Comparison of ENCODE assay signal across 22 cellular contexts in genomic region chr1:163761898-163762297, GRCh38.
A peak's percentile ranks its signal among the peaks of the same experiment; 100 is the strongest.
DNase-seq lines count a peak whose midpoint lies in the region; ATAC-seq, FAIRE-seq and TF ChIP-seq lines count a peak whose summit lies in the region.
"Had no signal": no experiment of that assay in that cellular context is flagged by ENCODE, and none has a peak within 500 bp of the region (broad histone marks: within the 10 kb centered on the region; RNA-seq: fewer than 3 reads in every experiment).

No MANE protein-coding gene starts in this region.

- peaks cover 84% of the 10 kb centered on the region for H3K9me3 ChIP-seq in HepG2 (ENCODE audit: low read length)
- no peaks in the 10 kb centered on the region for H3K9me3 ChIP-seq in right lobe of liver
- no peaks in the 10 kb centered on the region for H3K9me3 ChIP-seq in IMR-90 (ENCODE audit: control insufficient read depth, insufficient read depth, low read length)
- H3K9me3 ChIP-seq in H1 (ENCODE audit: insufficient read depth in 2 of 2, low read depth in 1 of 2, low read length in 1 of 2) = no peaks in the 10 kb centered on the region; a peak in 1 of 4 replicates
- H3K9me3 ChIP-seq in aorta (ENCODE audit: control insufficient read depth, low read length) = no peaks in the 10 kb centered on the region
- H3K9me3 ChIP-seq: BE2C, BLaER1 had no signal

- CTCF ChIA-PET in HepG2 (lab: Yijun Ruan, JAX; ENCODE audit: low intra/inter-chr PET ratio, low total read pairs) = no interaction called here
- CTCF ChIA-PET in IMR-90 (lab: Yijun Ruan, JAX) = no interaction called here
- CTCF ChIA-PET in H1 (lab: Charles Lee; ENCODE audit: partially characterized antibody) = interaction anchor here (0.8 to 1.1 kb wide), 2 partner anchors 14 to 44 kb away, joined by 3 read pairs; no protein-coding TSS in a partner anchor

- no peak overlapping the region for H3K23ac ChIP-seq in IMR-90 (ENCODE audit: low read depth, low read length)
- no peak overlapping the region for H3K23ac ChIP-seq in H1 (ENCODE audit: insufficient read length)

- H3K36me3 ChIP-seq in HepG2 (replicated peaks in 1 of 2; ENCODE audit: control insufficient read depth in 1 of 2, insufficient read depth in 2 of 2, low read length in 2 of 2) (no peaks in the 10 kb centered on the region), right lobe of liver (no peaks in the 10 kb centered on the region), IMR-90 (ENCODE audit: control insufficient read depth, insufficient read depth, low read length) (no peaks in the 10 kb centered on the region), H1 (ENCODE audit: control insufficient read depth in 2 of 4, insufficient read depth in 4 of 4, low read length in 3 of 4) (no peaks in the 10 kb centered on the region), aorta (ENCODE audit: control insufficient read depth in 1 of 2, insufficient read depth in 2 of 2, low read length in 1 of 2) (no peaks in the 10 kb centered on the region)
- H3K36me3 ChIP-seq: BE2C, BLaER1 had no signal

- H4K91ac ChIP-seq in IMR-90 (ENCODE audit: insufficient read depth, low read depth, low read length) (no peak overlapping the region), H1 (replicated peaks; ENCODE audit: insufficient read length, low read length) (no peak overlapping the region)

- H3K27me3 ChIP-seq in HepG2 (ENCODE audit: control insufficient read depth in 1 of 2, insufficient read depth in 2 of 2, low read length in 2 of 2) = no peaks in the 10 kb centered on the region
- H3K27me3 ChIP-seq in right lobe of liver = no peaks in the 10 kb centered on the region
- H3K27me3 ChIP-seq in IMR-90 (ENCODE audit: control insufficient read depth, insufficient read depth, low read length) = no peaks in the 10 kb centered on the region
- no peaks in the 10 kb centered on the region for H3K27me3 ChIP-seq in H1 (replicated peaks in 1 of 4; ENCODE audit: control insufficient read depth in 3 of 4, extremely low read depth in 1 of 4, insufficient read depth in 3 of 4, low read length in 3 of 4)
- H3K27me3 ChIP-seq in aorta (ENCODE audit: control insufficient read depth in 1 of 2, insufficient read depth in 2 of 2, low read length in 1 of 2) = no peaks in the 10 kb centered on the region
- H3K27me3 ChIP-seq: BE2C, BLaER1 had no signal

- TF ChIP-seq CTCF in HepG2 (CRISPR knock-in tag; IDR thresholded peaks at IDR 0.05) = no peak
- no peak for TF ChIP-seq CTCF in right lobe of liver (IDR thresholded peaks at IDR 0.05)
- TF ChIP-seq CTCF in IMR-90 (conservative IDR thresholded peaks at IDR 0.05; ENCODE audit: low read depth, low read length) = no peak
- no peak for TF ChIP-seq CTCF in H1 (IDR thresholded peaks at IDR 0.05; ENCODE audit: control extremely low read depth in 1 of 3, insufficient read depth in 1 of 3, low read depth in 1 of 3, low read length in 3 of 3)

- H2BK5ac ChIP-seq in IMR-90 (ENCODE audit: low read depth, low read length, poor library complexity, severe bottlenecking) = no peak overlapping the region
- H2BK5ac ChIP-seq in H1 (ENCODE audit: low read depth, low read length) = no peak overlapping the region

- dilution Hi-C loops in IMR-90 (cut with HindIII; ENCODE audit: low sequenced_read_pairs, unreplicated experiment) = no loop called here

- H2AK9ac ChIP-seq in IMR-90 (replicated peaks; ENCODE audit: low read depth, low read length, poor library complexity) = no peak overlapping the region

- no peak overlapping the region for H3K18ac ChIP-seq in IMR-90 (ENCODE audit: low read depth, low read length)
- H3K18ac ChIP-seq in H1 (ENCODE audit: extremely low read depth, low read length) = no peak overlapping the region

- H3K79me2 ChIP-seq in HepG2 (ENCODE audit: insufficient read depth, low read length) = no peaks in the 10 kb centered on the region
- no peaks in the 10 kb centered on the region for H3K79me2 ChIP-seq in H1 (ENCODE audit: control insufficient read depth in 1 of 2, insufficient read depth in 2 of 2, low read length in 2 of 2)

- H2BK120ac ChIP-seq in IMR-90 (ENCODE audit: low read depth, low read length) = no peak overlapping the region
- H2BK120ac ChIP-seq in H1 (replicated peaks; ENCODE audit: low read depth, low read length) = no peak overlapping the region

- POLR2A ChIA-PET in HepG2 (lab: Yijun Ruan, JAX) (no interaction called here), IMR-90 (lab: Charles Lee; ENCODE audit: unreplicated experiment) (no interaction called here), H1 (lab: Charles Lee; ENCODE audit: partially characterized antibody) (no interaction called here)

- H3K23me2 ChIP-seq in H1 (ENCODE audit: low read depth, low read length) = no peaks in the 10 kb centered on the region

- H2BK12ac ChIP-seq in H1 (ENCODE audit: low read depth, low read length) = no peak overlapping the region

- H2BK15ac ChIP-seq in IMR-90 (ENCODE audit: low read depth, low read length) = no peak overlapping the region
- no peak overlapping the region for H2BK15ac ChIP-seq in H1 (ENCODE audit: low read length)

- no peak overlapping the region for H3K27ac ChIP-seq in HepG2 (ENCODE audit: extremely low read length, insufficient read depth, low read length)
- no peak overlapping the region for H3K27ac ChIP-seq in right lobe of liver
- no peak overlapping the region for H3K27ac ChIP-seq in IMR-90 (ENCODE audit: insufficient read depth, low read length)
- no peak overlapping the region for H3K27ac ChIP-seq in H1 (ENCODE audit: low read depth, low read length)
- no peak overlapping the region for H3K27ac ChIP-seq in aorta (ENCODE audit: low read depth in 1 of 2, low read length in 2 of 2)
- H3K27ac ChIP-seq: 22Rv1, BLaER1 had no signal

- no peak overlapping the region for H3K4me3 ChIP-seq in HepG2 (replicated peaks in 1 of 3; ENCODE audit: insufficient read depth in 1 of 3, low read depth in 2 of 3, low read length in 3 of 3)
- no peak overlapping the region for H3K4me3 ChIP-seq in right lobe of liver
- no peak overlapping the region for H3K4me3 ChIP-seq in IMR-90 (ENCODE audit: insufficient read depth, low read depth, low read length)
- H3K4me3 ChIP-seq in H1 (ENCODE audit: extremely low read depth in 1 of 4, insufficient read depth in 2 of 4, low read depth in 3 of 4, low read length in 4 of 4) = no peak overlapping the region
- no peak overlapping the region for H3K4me3 ChIP-seq in aorta (ENCODE audit: low read length in 2 of 2)
- H3K4me3 ChIP-seq: BLaER1 had no signal

- H3K14ac ChIP-seq in IMR-90 (replicated peaks; ENCODE audit: low read depth, low read length) (no peak overlapping the region), H1 (ENCODE audit: insufficient read length) (no peak overlapping the region)

- H3K9ac ChIP-seq in HepG2 (ENCODE audit: insufficient read depth, low read depth, low read length) (no peak overlapping the region), IMR-90 (ENCODE audit: low read depth, low read length) (no peak overlapping the region), H1 (replicated peaks in 1 of 4; ENCODE audit: extremely low read depth in 1 of 4, low read depth in 3 of 4, low read length in 3 of 4) (no peak overlapping the region)
- H3K9ac ChIP-seq: BLaER1 had no signal

- H3K79me1 ChIP-seq in IMR-90 (ENCODE audit: low read depth in 1 of 2, low read length in 2 of 2) (no peaks in the 10 kb centered on the region), H1 (ENCODE audit: low read depth, low read length) (no peaks in the 10 kb centered on the region)

- H3K4ac ChIP-seq in IMR-90 (ENCODE audit: low read depth, low read length) (no peak overlapping the region), H1 (replicated peaks; ENCODE audit: insufficient read length, low read depth, low read length) (no peak overlapping the region)

- H4K8ac ChIP-seq in IMR-90 (ENCODE audit: low read depth in 2 of 2, low read length in 2 of 2) (no peak overlapping the region), H1 (ENCODE audit: extremely low read depth, insufficient read depth, low read length) (no peak overlapping the region)

- no peaks in the 10 kb centered on the region for H3K9me1 ChIP-seq in IMR-90 (ENCODE audit: insufficient read depth, low read length)

- DNase-seq in HepG2 (ENCODE audit: low spot score) (no peak), right lobe of liver (no peak), IMR-90 (no peak), NCI-H526 treated with DMSO at 0.1 percent for 48 hours (lab: John Stamatoyannopoulos, UW) (peak; percentile 79), H1 (ENCODE audit: low read depth in 1 of 2, low spot score in 2 of 2) (no peak), aorta (no peak), SHP77 treated with DMSO at 0.1 percent for 48 hours (lab: John Stamatoyannopoulos, UW) (no peak), T-helper 9 cell (no peak)
- DNase-seq: ACHN; BE2C; C1 segment of cervical spinal cord; CD4-positive, alpha-beta memory T cell; CD4-positive, CD25-positive, alpha-beta regulatory T cell; CD8-positive, alpha-beta memory T cell; COR-L47; DMS79 treated with DMSO at 0.1 percent for 48 hours; GF-D8 had no signal

- BruUV-seq in HepG2 (replicated peaks; lab: Mats Ljungman, UMichigan) (no TSS peak), IMR-90 (replicated peaks; lab: Mats Ljungman, UMichigan) (no TSS peak)

- TF ChIP-seq POLR2A in HepG2 (IDR thresholded peaks at IDR 0.05; ENCODE audit: insufficient read depth in 1 of 2, low read depth in 2 of 2, low read length in 2 of 2) = no peak
- TF ChIP-seq POLR2A in right lobe of liver (IDR thresholded peaks at IDR 0.05) = no peak
- no peak for TF ChIP-seq POLR2A in IMR-90 (IDR thresholded peaks at IDR 0.05; ENCODE audit: low read depth, low read length)
- no peak for TF ChIP-seq POLR2A in H1 (IDR thresholded peaks at IDR 0.05; ENCODE audit: control extremely low read depth in 1 of 2, low read depth in 2 of 2, low read length in 2 of 2)

- WGBS in HepG2 (ENCODE audit: low lambda C conversion rate) = 3% methylated on average over 3 of the region's 3 CpGs
- WGBS in right lobe of liver (ENCODE audit: insufficient coverage, low coverage, low lambda C conversion rate, missing lambda C conversion rate) = 28% methylated on average over 3 of the region's 3 CpGs
- 40% methylated on average over 1 of the region's 3 CpGs; no CpG with 5 or more reads in 1 of the 2 experiments for WGBS in IMR-90 (ENCODE audit: extremely low coverage in 2 of 2, insufficient read length in 1 of 2), 2 experiments
- 36% methylated on average over 3 of the region's 3 CpGs; no CpG with 5 or more reads in 1 of the 2 experiments for WGBS in H1 (ENCODE audit: extremely low coverage in 1 of 2, insufficient coverage in 1 of 2, insufficient read length in 1 of 2, insufficient replicate concordance in 2 of 2, low coverage in 1 of 2, low lambda C conversion rate in 2 of 2, missing lambda C conversion rate in 1 of 2), 2 experiments
- 26 to 84% methylated on average over 3 of the region's 3 CpGs for WGBS in aorta, 2 donors

- no peak for ATAC-seq in HepG2
- no peak for ATAC-seq in right lobe of liver
- no peak for ATAC-seq in IMR-90 (ENCODE audit: low read depth)
- no peak for ATAC-seq in aorta (ENCODE audit: low FRiP score)

- H2BK20ac ChIP-seq in IMR-90 (ENCODE audit: low read depth, low read length) (no peak overlapping the region), H1 (ENCODE audit: low read length) (no peak overlapping the region)

- H4K5ac ChIP-seq in IMR-90 (ENCODE audit: low read depth, low read length) (no peak overlapping the region), H1 (ENCODE audit: insufficient read length, low read depth, low read length) (no peak overlapping the region)

- H2AK5ac ChIP-seq in IMR-90 (ENCODE audit: low read depth, low read length) = no peak overlapping the region
- no peak overlapping the region for H2AK5ac ChIP-seq in H1 (ENCODE audit: low read depth, low read length)

- TF ChIP-seq EP300 in HepG2 (IDR thresholded peaks at IDR 0.05; ENCODE audit: low read depth in 2 of 2, low read length in 2 of 2) (no peak), HepG2 (CRISPR knock-in tag; IDR thresholded peaks at IDR 0.05; ENCODE audit: borderline replicate concordance) (no peak), H1 (IDR thresholded peaks at IDR 0.05; ENCODE audit: borderline replicate concordance in 1 of 2, low read depth in 2 of 2, low read length in 2 of 2) (no peak)

- H2AFZ ChIP-seq in HepG2 (ENCODE audit: low read length) (no peak overlapping the region), IMR-90 (replicated peaks; ENCODE audit: low read length, poor library complexity) (no peak overlapping the region), H1 (ENCODE audit: low read length) (no peak overlapping the region)

- H3K4me1 ChIP-seq in HepG2 (ENCODE audit: insufficient read depth, low read length) = no peaks in the 10 kb centered on the region
- H3K4me1 ChIP-seq in right lobe of liver = no peaks in the 10 kb centered on the region
- no peaks in the 10 kb centered on the region for H3K4me1 ChIP-seq in IMR-90 (ENCODE audit: control insufficient read depth, insufficient read depth, low read length)
- H3K4me1 ChIP-seq in H1 (replicated peaks in 1 of 4; ENCODE audit: control insufficient read depth in 3 of 4, insufficient read depth in 4 of 4, low read length in 3 of 4) = no peaks in the 10 kb centered on the region
- H3K4me1 ChIP-seq in aorta (ENCODE audit: control insufficient read depth in 1 of 2, insufficient read depth in 2 of 2, low read length in 2 of 2) = no peaks in the 10 kb centered on the region
- H3K4me1 ChIP-seq: BE2C had no signal

- TF ChIP-seq RAD21 in HepG2 (CRISPR knock-in tag; IDR thresholded peaks at IDR 0.05) = no peak
- no peak for TF ChIP-seq RAD21 in IMR-90 (IDR thresholded peaks at IDR 0.05; ENCODE audit: low read length)
- no peak for TF ChIP-seq RAD21 in H1 (IDR thresholded peaks at IDR 0.05 in 1 of 2, conservative IDR thresholded peaks at IDR 0.05 in 1 of 2; ENCODE audit: low read depth in 2 of 2, low read length in 2 of 2)

- intact Hi-C loops in HepG2 (cut with micrococcal nuclease; ENCODE audit: unreplicated experiment) (no loop called here), right lobe of liver (cut with DNase I) (no loop called here), IMR-90 (cut with micrococcal nuclease) (no loop called here), aorta (cut with DNase I) (no loop called here)

- H3K56ac ChIP-seq in IMR-90 (ENCODE audit: extremely low read depth, insufficient read depth, low read length) (no peak overlapping the region), H1 (replicated peaks; ENCODE audit: insufficient read length, low read depth, low read length) (no peak overlapping the region)

- H4K20me1 ChIP-seq in HepG2 (ENCODE audit: insufficient read depth, low read length) = no peaks in the 10 kb centered on the region
- H4K20me1 ChIP-seq in IMR-90 (ENCODE audit: insufficient read depth, low read length) = no peaks in the 10 kb centered on the region
- no peaks in the 10 kb centered on the region for H4K20me1 ChIP-seq in H1 (replicated peaks in 1 of 2; ENCODE audit: control insufficient read depth in 1 of 2, insufficient read depth in 2 of 2, low read length in 2 of 2)
- H4K20me1 ChIP-seq: BLaER1 had no signal

- in situ Hi-C loops in HepG2 (cut with HindIII; ENCODE audit: extremely low pct_ligation_motif_present, low pct_unique_long_range_greater_than_20kb) = no loop called here
- in situ Hi-C loops in IMR-90 (cut with MboI; ENCODE audit: low sequenced_read_pairs) = no loop called here

- no peak for FAIRE-seq in HepG2 (lab: Jason Lieb, UNC)
- no peak for FAIRE-seq in H1 (lab: Jason Lieb, UNC)
- FAIRE-seq: G401.6, GM12891, GM19239 had no signal

- no peak overlapping the region for H3K4me2 ChIP-seq in HepG2 (ENCODE audit: low read depth, low read length)
- H3K4me2 ChIP-seq in IMR-90 (ENCODE audit: low read depth, low read length) = no peak overlapping the region
- no peak overlapping the region for H3K4me2 ChIP-seq in H1 (ENCODE audit: insufficient read depth in 1 of 2, low read depth in 2 of 2, low read length in 2 of 2)
- H3K4me2 ChIP-seq: BLaER1 had no signal

Comparison
In these comparisons a context has a peak if more than half of its experiments do, and no peak if none do; other contexts are left out.
1. Of the 41 proteins assayed by ChIP-seq in both HepG2 and H1: peak only in HepG2: none; only in H1: none; in both: MAFK; in neither: 40.